Comparison of ENCODE assay signal across 1 cellular context in genomic region chr1:93328809-93329477, GRCh38.
TF ChIP-seq lines count a peak whose summit lies in the region.

No MANE protein-coding gene starts in this region.

TF ChIP-seq in WTC11, 78 proteins besides CTCF, POLR2A, EP300 and RAD21 (continued from another document):
- no peak for TF ChIP-seq PRDM15 (CRISPR knock-in tag; IDR thresholded peaks at IDR 0.05)
